Comparison of ENCODE assay signal across 8 cellular contexts in genomic region chr6:75932067-75932466, GRCh38.
DNase-seq lines count a peak whose midpoint lies in the region; ATAC-seq, FAIRE-seq and TF ChIP-seq lines count a peak whose summit lies in the region.

No MANE protein-coding gene starts in this region.

- CTCF ChIA-PET in HEK293 (lab: Yijun Ruan, JAX) = interaction anchor here (0.6 to 8.6 kb wide), 16 partner anchors 15 to 1537 kb away, joined by 3 to 99 read pairs (median 4); partner anchors contain the start of gene HTR1B

- intact Hi-C loops in esophagus muscularis mucosa (cut with DNase I) = loop anchor here (10.0 kb wide), 1 partner anchor 1523 kb away; no protein-coding TSS in a partner anchor

- no peak for TF ChIP-seq EP300 in esophagus muscularis mucosa (IDR thresholded peaks at IDR 0.05)

- no peak for FAIRE-seq in urothelium cell line (lab: Jason Lieb, UNC)

- POLR2A ChIA-PET in HEK293 (lab: Yijun Ruan, JAX) = no interaction called here

- no peak for TF ChIP-seq POLR2A in esophagus muscularis mucosa (IDR thresholded peaks at IDR 0.05; ENCODE audit: low read depth)

- TF ChIP-seq CTCF in HEK293 (tag by site-specific recombination; IDR thresholded peaks at IDR 0.05) (no peak), fibroblast of the aortic adventitia (IDR thresholded peaks at IDR 0.05; ENCODE audit: insufficient read depth, low read length) (peak; percentile 40), esophagus muscularis mucosa (IDR thresholded peaks at IDR 0.05) (peak in 1 of 3 experiments; percentile 36)

- H3K27ac ChIP-seq in HEK293 (ENCODE audit: extremely low read depth, low read depth, low read length) = no peak overlapping the region
- no peak overlapping the region for H3K27ac ChIP-seq in esophagus muscularis mucosa (replicated peaks in 1 of 4)

- H3K4me1 ChIP-seq in HEK293 (ENCODE audit: control insufficient read depth, insufficient read depth, low read length) (no peaks in the 10 kb centered on the region), esophagus muscularis mucosa (peaks cover 5 to 10% (median 9%) of the 10 kb centered on the region in 4 donors)

- H3K36me3 ChIP-seq in HEK293 (ENCODE audit: control insufficient read depth in 2 of 2, insufficient read depth in 1 of 2, low read length in 2 of 2) (no peaks in the 10 kb centered on the region), esophagus muscularis mucosa (no peaks in the 10 kb centered on the region)

- DNase-seq in DMS114 treated with DMSO at 0.1 percent for 48 hours (lab: John Stamatoyannopoulos, UW; ENCODE audit: unreplicated experiment) (peak; percentile 10), OCI-M1 (lab: John Stamatoyannopoulos, UW) (peak; percentile 82), fibroblast of the aortic adventitia (ENCODE audit: low read depth) (no peak), urothelium cell line (ENCODE audit: low spot score) (peak; percentile 46), esophagus muscularis mucosa (ENCODE audit: extremely low spot score) (no peak)

- H3K4me3 ChIP-seq in HEK293 (ENCODE audit: low read depth, low read length) = no peak overlapping the region
- no peak overlapping the region for H3K4me3 ChIP-seq in fibroblast of the aortic adventitia (ENCODE audit: low read depth, low read length)
- no peak overlapping the region for H3K4me3 ChIP-seq in esophagus muscularis mucosa

- no peaks in the 10 kb centered on the region for H3K9me3 ChIP-seq in HEK293 (ENCODE audit: control insufficient read depth, insufficient read depth, low read depth, low read length)
- H3K9me3 ChIP-seq in esophagus muscularis mucosa = no peaks in the 10 kb centered on the region

- WGBS in esophagus muscularis mucosa = 49% methylated on average over 5 of the region's 5 CpGs

- no peak for ATAC-seq in GM19397 (IDR thresholded peaks at IDR 0.05; ENCODE audit: unreplicated experiment)
- no peak for ATAC-seq in GM21717 (IDR thresholded peaks at IDR 0.05; ENCODE audit: unreplicated experiment)

- no peaks in the 10 kb centered on the region for H3K27me3 ChIP-seq in esophagus muscularis mucosa

TF ChIP-seq in HEK293, 187 proteins besides CTCF, POLR2A, EP300 and RAD21:
- no peak for TF ChIP-seq ZNF664 (tag by site-specific recombination; IDR thresholded peaks at IDR 0.05)
- TF ChIP-seq ZNF561 (tag by site-specific recombination; IDR thresholded peaks at IDR 0.05; ENCODE audit: borderline replicate concordance) = no peak
- TF ChIP-seq ZNF654 (tag by site-specific recombination; IDR thresholded peaks at IDR 0.05; ENCODE audit: low read depth) = peak; percentile 58
- peak; percentile 15; the same call in 1 of the 2 replicates for TF ChIP-seq ZNF10 (tag by site-specific recombination; IDR thresholded peaks at IDR 0.05)
TF ChIP-seq in HEK293: peak in this region for 2.

Comparison
In these comparisons a context has a peak if more than half of its experiments do, and no peak if none do; other contexts are left out.
1. DNase-seq: peak in DMS114 treated with DMSO at 0.1 percent for 48 hours (single experiment), OCI-M1 (single experiment) and urothelium cell line (single experiment); none in fibroblast of the aortic adventitia (single experiment) and esophagus muscularis mucosa (single experiment).